ENCODE assay signal across 1 cellular context in genomic region chr19:6011206-6011605, GRCh38.
TF ChIP-seq lines count a peak whose summit lies in the region.

No MANE protein-coding gene starts in this region.

TF ChIP-seq in H1, 55 proteins besides CTCF, POLR2A, EP300 and RAD21 (continued from another document):
- TF ChIP-seq CHD7 (IDR thresholded peaks at IDR 0.05; ENCODE audit: insufficient replicate concordance, low read length) (no peak), POU5F1 (IDR thresholded peaks at IDR 0.05; ENCODE audit: low read depth, low read length) (no peak), ASH2L (IDR thresholded peaks at IDR 0.05; ENCODE audit: low read length) (no peak), TCF12 (IDR thresholded peaks at IDR 0.05; ENCODE audit: low read depth, low read length) (no peak), SIN3A (conservative IDR thresholded peaks at IDR 0.05 in 1 of 2, IDR thresholded peaks at IDR 0.05 in 1 of 2; ENCODE audit: low read depth in 1 of 2, low read length in 2 of 2) (no peak), YY1 (IDR thresholded peaks at IDR 0.05; ENCODE audit: low read depth, low read length) (no peak)
